Comparison of ENCODE assay signal across 1 cellular context in the genomic region with DNA sequence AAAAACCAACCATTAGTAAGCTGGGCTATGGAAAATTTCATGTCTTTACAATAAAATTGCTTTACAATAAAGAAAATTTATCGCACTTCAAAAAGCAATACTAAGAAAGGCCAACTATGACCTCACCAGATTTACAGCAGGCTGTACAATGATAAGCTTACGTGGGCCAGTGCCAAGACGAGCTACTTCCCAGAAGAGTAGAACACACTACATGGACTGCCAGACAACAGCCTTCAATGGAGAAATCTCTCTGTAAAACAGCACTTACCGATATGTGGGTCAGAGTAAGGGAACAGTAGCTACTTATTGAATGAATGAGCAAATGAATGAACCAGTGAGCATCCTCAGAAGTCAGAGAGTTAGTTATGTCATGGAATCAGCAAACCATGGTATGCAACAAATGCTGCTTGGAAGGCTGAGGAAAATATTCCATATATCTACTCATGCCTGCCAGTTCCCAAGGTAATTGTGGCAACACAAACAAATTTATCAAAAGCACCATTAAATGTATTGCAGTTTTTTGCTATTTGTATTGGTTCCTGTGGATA.
TF ChIP-seq lines count a peak whose summit lies in the region.

No MANE protein-coding gene starts in this region.

TF ChIP-seq in GM23338, 12 proteins besides CTCF, POLR2A, EP300 and RAD21 (continued from another document):
- TF ChIP-seq, protein P1, sequence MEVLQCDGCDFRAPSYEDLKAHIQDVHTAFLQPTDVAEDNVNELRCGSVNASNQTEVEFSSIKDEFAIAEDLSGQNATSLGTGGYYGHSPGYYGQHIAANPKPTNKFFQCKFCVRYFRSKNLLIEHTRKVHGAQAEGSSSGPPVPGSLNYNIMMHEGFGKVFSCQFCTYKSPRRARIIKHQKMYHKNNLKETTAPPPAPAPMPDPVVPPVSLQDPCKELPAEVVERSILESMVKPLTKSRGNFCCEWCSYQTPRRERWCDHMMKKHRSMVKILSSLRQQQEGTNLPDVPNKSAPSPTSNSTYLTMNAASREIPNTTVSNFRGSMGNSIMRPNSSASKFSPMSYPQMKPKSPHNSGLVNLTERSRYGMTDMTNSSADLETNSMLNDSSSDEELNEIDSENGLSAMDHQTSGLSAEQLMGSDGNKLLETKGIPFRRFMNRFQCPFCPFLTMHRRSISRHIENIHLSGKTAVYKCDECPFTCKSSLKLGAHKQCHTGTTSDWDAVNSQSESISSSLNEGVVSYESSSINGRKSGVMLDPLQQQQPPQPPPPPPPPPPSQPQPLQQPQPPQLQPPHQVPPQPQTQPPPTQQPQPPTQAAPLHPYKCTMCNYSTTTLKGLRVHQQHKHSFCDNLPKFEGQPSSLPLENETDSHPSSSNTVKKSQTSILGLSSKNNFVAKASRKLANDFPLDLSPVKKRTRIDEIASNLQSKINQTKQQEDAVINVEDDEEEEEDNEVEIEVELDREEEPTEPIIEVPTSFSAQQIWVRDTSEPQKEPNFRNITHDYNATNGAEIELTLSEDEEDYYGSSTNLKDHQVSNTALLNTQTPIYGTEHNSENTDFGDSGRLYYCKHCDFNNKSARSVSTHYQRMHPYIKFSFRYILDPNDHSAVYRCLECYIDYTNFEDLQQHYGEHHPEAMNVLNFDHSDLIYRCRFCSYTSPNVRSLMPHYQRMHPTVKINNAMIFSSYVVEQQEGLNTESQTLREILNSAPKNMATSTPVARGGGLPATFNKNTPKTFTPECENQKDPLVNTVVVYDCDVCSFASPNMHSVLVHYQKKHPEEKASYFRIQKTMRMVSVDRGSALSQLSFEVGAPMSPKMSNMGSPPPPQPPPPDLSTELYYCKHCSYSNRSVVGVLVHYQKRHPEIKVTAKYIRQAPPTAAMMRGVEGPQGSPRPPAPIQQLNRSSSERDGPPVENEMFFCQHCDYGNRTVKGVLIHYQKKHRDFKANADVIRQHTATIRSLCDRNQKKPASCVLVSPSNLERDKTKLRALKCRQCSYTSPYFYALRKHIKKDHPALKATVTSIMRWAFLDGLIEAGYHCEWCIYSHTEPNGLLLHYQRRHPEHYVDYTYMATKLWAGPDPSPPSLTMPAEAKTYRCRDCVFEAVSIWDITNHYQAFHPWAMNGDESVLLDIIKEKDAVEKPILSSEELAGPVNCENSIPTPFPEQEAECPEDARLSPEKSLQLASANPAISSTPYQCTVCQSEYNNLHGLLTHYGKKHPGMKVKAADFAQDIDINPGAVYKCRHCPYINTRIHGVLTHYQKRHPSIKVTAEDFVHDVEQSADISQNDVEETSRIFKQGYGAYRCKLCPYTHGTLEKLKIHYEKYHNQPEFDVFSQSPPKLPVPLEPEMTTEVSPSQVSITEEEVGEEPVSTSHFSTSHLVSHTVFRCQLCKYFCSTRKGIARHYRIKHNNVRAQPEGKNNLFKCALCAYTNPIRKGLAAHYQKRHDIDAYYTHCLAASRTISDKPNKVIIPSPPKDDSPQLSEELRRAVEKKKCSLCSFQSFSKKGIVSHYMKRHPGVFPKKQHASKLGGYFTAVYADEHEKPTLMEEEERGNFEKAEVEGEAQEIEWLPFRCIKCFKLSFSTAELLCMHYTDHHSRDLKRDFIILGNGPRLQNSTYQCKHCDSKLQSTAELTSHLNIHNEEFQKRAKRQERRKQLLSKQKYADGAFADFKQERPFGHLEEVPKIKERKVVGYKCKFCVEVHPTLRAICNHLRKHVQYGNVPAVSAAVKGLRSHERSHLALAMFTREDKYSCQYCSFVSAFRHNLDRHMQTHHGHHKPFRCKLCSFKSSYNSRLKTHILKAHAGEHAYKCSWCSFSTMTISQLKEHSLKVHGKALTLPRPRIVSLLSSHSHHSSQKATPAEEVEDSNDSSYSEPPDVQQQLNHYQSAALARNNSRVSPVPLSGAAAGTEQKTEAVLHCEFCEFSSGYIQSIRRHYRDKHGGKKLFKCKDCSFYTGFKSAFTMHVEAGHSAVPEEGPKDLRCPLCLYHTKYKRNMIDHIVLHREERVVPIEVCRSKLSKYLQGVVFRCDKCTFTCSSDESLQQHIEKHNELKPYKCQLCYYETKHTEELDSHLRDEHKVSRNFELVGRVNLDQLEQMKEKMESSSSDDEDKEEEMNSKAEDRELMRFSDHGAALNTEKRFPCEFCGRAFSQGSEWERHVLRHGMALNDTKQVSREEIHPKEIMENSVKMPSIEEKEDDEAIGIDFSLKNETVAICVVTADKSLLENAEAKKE (CRISPR knock-in tag; IDR thresholded peaks at IDR 0.05) = no peak
